ENCODE assay signal across 15 cellular contexts in genomic region chr20:58553841-58554240, GRCh38. TPM values are rescaled to one million over a fixed set of nuclear protein-coding genes. Genes with fewer than 3 reads are reported as not detected.
A peak's percentile ranks its signal among the peaks of the same experiment; 100 is the strongest.
DNase-seq lines count a peak whose midpoint lies in the region; ATAC-seq, FAIRE-seq and TF ChIP-seq lines count a peak whose summit lies in the region.
"Had no signal": no experiment of that assay in that cellular context is flagged by ENCODE, and none has a peak within 500 bp of the region (broad histone marks: within the 10 kb centered on the region; RNA-seq: fewer than 3 reads in every experiment).

No MANE protein-coding gene starts in this region.

- DNase-seq in GM03348 (ENCODE audit: low spot score) (peak; percentile 33), SJCRH30 (peak; percentile 71 to 78), left cardiac atrium (no peak), sigmoid colon (peak; percentile 71), kidney (no peak)
- no peak for DNase-seq in stimulated activated naive CD8-positive, alpha-beta T cell treated with anti-CD3 and anti-CD28 coated beads, Interleukin-15, Interleukin-2, amounts not matched to agents 100 U/mL and 50 U/mL, for 24 hours
- DNase-seq: CD4-positive, CD25-positive, alpha-beta regulatory T cell; dorsolateral prefrontal cortex; NCI-H1092; NCI-H446 treated with DMSO at 0.1 percent for 48 hours; OCI-M1; stimulated activated CD4-positive, alpha-beta T cell treated with anti-CD3 and anti-CD28 coated beads, Interleukin-2, amount 100 ng/mL, for 48 hours had no signal

- ATAC-seq in left cardiac atrium = peak; percentile 33 to 65
- ATAC-seq in GM19023 (IDR thresholded peaks at IDR 0.05; ENCODE audit: unreplicated experiment) = no peak
- ATAC-seq in stimulated activated naive CD8-positive, alpha-beta T cell treated with anti-CD3 and anti-CD28 coated beads, Interleukin-15, Interleukin-2, amounts not matched to agents 100 U/mL and 50 U/mL, for 24 hours = no peak

- TF ChIP-seq CTCF in sigmoid colon (IDR thresholded peaks at IDR 0.05) = no peak
- TF ChIP-seq CTCF in kidney (IDR thresholded peaks at IDR 0.05; ENCODE audit: borderline replicate concordance, extremely low read depth, insufficient read depth) = no peak

- TF ChIP-seq EP300 in sigmoid colon (IDR thresholded peaks at IDR 0.05) = no peak

- intact Hi-C loops in left cardiac atrium (cut with DNase I) (no loop called here), sigmoid colon (cut with DNase I) (no loop called here), kidney (cut with DNase I) (no loop called here)

- no peaks in the 10 kb centered on the region for H3K36me3 ChIP-seq in SJCRH30
- no peaks in the 10 kb centered on the region for H3K36me3 ChIP-seq in sigmoid colon
- H3K36me3 ChIP-seq in kidney (ENCODE audit: control insufficient read depth in 1 of 2, insufficient read depth in 2 of 2, low read length in 2 of 2) = no peaks in the 10 kb centered on the region
- H3K36me3 ChIP-seq: adrenal gland had no signal

- H3K4me3 ChIP-seq in SJCRH30 (no peak overlapping the region), sigmoid colon (no peak overlapping the region), kidney (ENCODE audit: low read length in 2 of 2) (no peak overlapping the region)
- H3K4me3 ChIP-seq: adrenal gland, dorsolateral prefrontal cortex had no signal

- H3K27ac ChIP-seq in SJCRH30 (no peak overlapping the region), sigmoid colon (peak overlapping the region in 3 of 4 donors; percentile 7 to 63 (median 58)), kidney (ENCODE audit: low read depth in 2 of 2, low read length in 2 of 2) (no peak overlapping the region)
- H3K27ac ChIP-seq: dorsolateral prefrontal cortex had no signal

- H3K27me3 ChIP-seq in SJCRH30 (peaks cover 12% of the 10 kb centered on the region; the same call in 1 of the 2 replicates), sigmoid colon (no peaks in the 10 kb centered on the region)
- H3K27me3 ChIP-seq: adrenal gland had no signal

- no peak for TF ChIP-seq POLR2A in sigmoid colon (IDR thresholded peaks at IDR 0.05)

- WGBS in sigmoid colon, 2 donors = 66 to 77% methylated on average over 9 of the region's 9 CpGs

- no peak for FAIRE-seq in kidney (lab: Jason Lieb, UNC)

- no peak overlapping the region for H3K9ac ChIP-seq in kidney (ENCODE audit: low read length in 2 of 2)

- no peaks in the 10 kb centered on the region for H3K9me3 ChIP-seq in SJCRH30 (replicated peaks)
- H3K9me3 ChIP-seq in sigmoid colon = no peaks in the 10 kb centered on the region
- no peaks in the 10 kb centered on the region for H3K9me3 ChIP-seq in kidney (ENCODE audit: control insufficient read depth in 1 of 2, low read length in 2 of 2)
- H3K9me3 ChIP-seq: adrenal gland had no signal

- H3K4me1 ChIP-seq in SJCRH30 (peaks cover 13% of the 10 kb centered on the region; the same call in 1 of the 2 replicates), sigmoid colon (peaks cover 0 to 30% (median 21%) of the 10 kb centered on the region in 4 donors), kidney (ENCODE audit: control insufficient read depth in 1 of 2, insufficient read depth in 1 of 2, low read depth in 1 of 2, low read length in 2 of 2) (peaks cover 0 to 10% of the 10 kb centered on the region in 2 donors)

RNA-seq across cellular contexts. Expression of gene APCDD1L, which starts 38.6 kb away (rescaled TPM):
- total RNA-seq in SJCRH30 (2014; rRNA removed; shearing (Covaris generic)) = 0.05 TPM in 1 of 2 replicates, not detected in the other
- 1 to 10 TPM in 1 of 2 donors, under 1 TPM in 1; 0.44 to 1.3 TPM for total RNA-seq in left cardiac atrium
- total RNA-seq in sigmoid colon = 1 to 10 TPM in 3 of 4 donors, under 1 TPM in 1; 0.33 to 1.9 (median 1.6) TPM
- under 1 TPM in 2 of 3 donors, not detected in 1; 0.22 to 0.23 TPM for polyA plus RNA-seq in sigmoid colon
- 1.2 TPM for total RNA-seq in kidney
- polyA plus RNA-seq in kidney (ENCODE audit: insufficient read depth, low read depth, low replicate concordance) = 4.5 TPM
- total RNA-seq: CD4-positive, CD25-positive, alpha-beta regulatory T cell; T-helper 1 cell treated with Interleukin-12 subunit alpha and Interleukin-12 subunit beta and Interleukin-4 antibody, amounts not matched to agents 30 ng/mL and 1 ng/mL, for 36 hours had no signal

Comparison
In these comparisons a context has a peak if more than half of its experiments do, and no peak if none do; other contexts are left out.
1. DNase-seq: peak in GM03348 (single experiment), SJCRH30 (2 of 2) and sigmoid colon (single experiment); none in left cardiac atrium (single experiment), kidney (single experiment) and stimulated activated naive CD8-positive, alpha-beta T cell treated with anti-CD3 and anti-CD28 coated beads, Interleukin-15, Interleukin-2, amounts not matched to agents 100 U/mL and 50 U/mL, for 24 hours (single experiment).
2. H3K27ac ChIP-seq: peak in sigmoid colon (3 of 4); none in SJCRH30 (single experiment) and kidney (0 of 2).
3. ATAC-seq: peak in left cardiac atrium (2 of 2); none in GM19023 (single experiment) and stimulated activated naive CD8-positive, alpha-beta T cell treated with anti-CD3 and anti-CD28 coated beads, Interleukin-15, Interleukin-2, amounts not matched to agents 100 U/mL and 50 U/mL, for 24 hours (single experiment).